1 cellular context compared by ENCODE assay signal in the genomic region with DNA sequence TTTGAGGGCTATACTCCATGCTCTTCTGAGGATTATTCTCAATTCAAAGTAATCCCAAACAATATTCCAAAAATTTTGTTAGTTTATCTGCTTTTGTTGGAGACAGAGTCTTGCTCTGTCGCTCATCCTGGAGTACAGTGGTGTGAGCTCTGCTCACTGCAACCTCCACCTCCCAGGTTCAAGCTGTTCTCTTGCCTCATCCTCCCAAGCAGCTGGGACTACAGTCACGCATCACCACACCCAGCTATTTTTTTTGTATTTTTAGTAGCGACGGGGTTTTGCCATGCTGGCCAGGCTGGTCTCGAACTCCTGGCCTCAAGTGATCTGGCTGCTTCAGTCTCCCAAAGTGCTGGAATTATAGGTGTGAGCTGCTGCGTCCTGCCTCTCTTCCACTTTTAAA.
TF ChIP-seq lines count a peak whose summit lies in the region.

No MANE protein-coding gene starts in this region.

TF ChIP-seq in HepG2, 621 proteins besides CTCF, POLR2A, EP300 and RAD21:
- TF ChIP-seq SKI (IDR thresholded peaks at IDR 0.05; ENCODE audit: partially characterized antibody) (no peak), NFYB (CRISPR knock-in tag; IDR thresholded peaks at IDR 0.05) (no peak), ZNF780A (CRISPR knock-in tag; IDR thresholded peaks at IDR 0.05) (no peak), ZFP41 (CRISPR knock-in tag; IDR thresholded peaks at IDR 0.05; ENCODE audit: borderline replicate concordance) (no peak), ZNF331 (CRISPR knock-in tag; IDR thresholded peaks at IDR 0.05) (no peak), ZFP36L1 (CRISPR knock-in tag; IDR thresholded peaks at IDR 0.05) (no peak), RORA (CRISPR knock-in tag; IDR thresholded peaks at IDR 0.05) (no peak), TAF15 (IDR thresholded peaks at IDR 0.05; ENCODE audit: low read depth, low read length, poor library complexity, severe bottlenecking) (no peak), ZNF124 (CRISPR knock-in tag; IDR thresholded peaks at IDR 0.05) (no peak), ZNF652 (CRISPR knock-in tag; IDR thresholded peaks at IDR 0.05; ENCODE audit: borderline replicate concordance, low read depth) (no peak), ZBTB7A (CRISPR knock-in tag; IDR thresholded peaks at IDR 0.05) (no peak), TOE1 (CRISPR knock-in tag; IDR thresholded peaks at IDR 0.05) (no peak), KAT8 (CRISPR knock-in tag; IDR thresholded peaks at IDR 0.05) (no peak), DPF2 (CRISPR knock-in tag; IDR thresholded peaks at IDR 0.05; ENCODE audit: borderline replicate concordance, low read depth) (no peak), ZNF501 (CRISPR knock-in tag; IDR thresholded peaks at IDR 0.05) (no peak)
- TF ChIP-seq, protein P1, sequence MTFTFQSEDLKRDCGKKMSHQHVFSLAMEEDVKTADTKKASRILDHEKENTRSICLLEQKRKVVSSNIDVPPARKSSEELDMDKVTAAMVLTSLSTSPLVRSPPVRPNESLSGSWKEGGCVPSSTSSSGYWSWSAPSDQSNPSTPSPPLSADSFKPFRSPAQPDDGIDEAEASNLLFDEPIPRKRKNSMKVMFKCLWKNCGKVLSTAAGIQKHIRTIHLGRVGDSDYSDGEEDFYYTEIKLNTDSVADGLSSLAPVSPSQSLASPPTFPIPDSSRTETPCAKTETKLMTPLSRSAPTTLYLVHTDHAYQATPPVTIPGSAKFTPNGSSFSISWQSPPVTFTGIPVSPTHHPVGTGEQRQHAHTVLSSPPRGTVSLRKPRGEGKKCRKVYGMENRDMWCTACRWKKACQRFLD (CRISPR knock-in tag; IDR thresholded peaks at IDR 0.05; ENCODE audit: borderline replicate concordance), result no peak
- TF ChIP-seq, protein P2, sequence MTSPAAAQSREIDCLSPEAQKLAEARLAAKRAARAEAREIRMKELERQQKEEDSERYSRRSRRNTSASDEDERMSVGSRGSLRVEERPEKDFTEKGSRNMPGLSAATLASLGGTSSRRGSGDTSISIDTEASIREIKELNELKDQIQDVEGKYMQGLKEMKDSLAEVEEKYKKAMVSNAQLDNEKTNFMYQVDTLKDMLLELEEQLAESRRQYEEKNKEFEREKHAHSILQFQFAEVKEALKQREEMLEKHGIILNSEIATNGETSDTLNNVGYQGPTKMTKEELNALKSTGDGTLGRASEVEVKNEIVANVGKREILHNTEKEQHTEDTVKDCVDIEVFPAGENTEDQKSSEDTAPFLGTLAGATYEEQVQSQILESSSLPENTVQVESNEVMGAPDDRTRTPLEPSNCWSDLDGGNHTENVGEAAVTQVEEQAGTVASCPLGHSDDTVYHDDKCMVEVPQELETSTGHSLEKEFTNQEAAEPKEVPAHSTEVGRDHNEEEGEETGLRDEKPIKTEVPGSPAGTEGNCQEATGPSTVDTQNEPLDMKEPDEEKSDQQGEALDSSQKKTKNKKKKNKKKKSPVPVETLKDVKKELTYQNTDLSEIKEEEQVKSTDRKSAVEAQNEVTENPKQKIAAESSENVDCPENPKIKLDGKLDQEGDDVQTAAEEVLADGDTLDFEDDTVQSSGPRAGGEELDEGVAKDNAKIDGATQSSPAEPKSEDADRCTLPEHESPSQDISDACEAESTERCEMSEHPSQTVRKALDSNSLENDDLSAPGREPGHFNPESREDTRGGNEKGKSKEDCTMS (CRISPR knock-in tag; conservative IDR thresholded peaks at IDR 0.05), result no peak
- TF ChIP-seq, protein P3, sequence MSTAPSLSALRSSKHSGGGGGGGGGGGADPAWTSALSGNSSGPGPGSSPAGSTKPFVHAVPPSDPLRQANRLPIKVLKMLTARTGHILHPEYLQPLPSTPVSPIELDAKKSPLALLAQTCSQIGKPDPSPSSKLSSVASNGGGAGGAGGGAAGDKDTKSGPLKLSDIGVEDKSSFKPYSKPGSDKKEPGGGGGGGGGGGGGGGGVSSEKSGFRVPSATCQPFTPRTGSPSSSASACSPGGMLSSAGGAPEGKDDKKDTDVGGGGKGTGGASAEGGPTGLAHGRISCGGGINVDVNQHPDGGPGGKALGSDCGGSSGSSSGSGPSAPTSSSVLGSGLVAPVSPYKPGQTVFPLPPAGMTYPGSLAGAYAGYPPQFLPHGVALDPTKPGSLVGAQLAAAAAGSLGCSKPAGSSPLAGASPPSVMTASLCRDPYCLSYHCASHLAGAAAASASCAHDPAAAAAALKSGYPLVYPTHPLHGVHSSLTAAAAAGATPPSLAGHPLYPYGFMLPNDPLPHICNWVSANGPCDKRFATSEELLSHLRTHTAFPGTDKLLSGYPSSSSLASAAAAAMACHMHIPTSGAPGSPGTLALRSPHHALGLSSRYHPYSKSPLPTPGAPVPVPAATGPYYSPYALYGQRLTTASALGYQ (CRISPR knock-in tag; IDR thresholded peaks at IDR 0.05), result no peak
- TF ChIP-seq, protein P4, sequence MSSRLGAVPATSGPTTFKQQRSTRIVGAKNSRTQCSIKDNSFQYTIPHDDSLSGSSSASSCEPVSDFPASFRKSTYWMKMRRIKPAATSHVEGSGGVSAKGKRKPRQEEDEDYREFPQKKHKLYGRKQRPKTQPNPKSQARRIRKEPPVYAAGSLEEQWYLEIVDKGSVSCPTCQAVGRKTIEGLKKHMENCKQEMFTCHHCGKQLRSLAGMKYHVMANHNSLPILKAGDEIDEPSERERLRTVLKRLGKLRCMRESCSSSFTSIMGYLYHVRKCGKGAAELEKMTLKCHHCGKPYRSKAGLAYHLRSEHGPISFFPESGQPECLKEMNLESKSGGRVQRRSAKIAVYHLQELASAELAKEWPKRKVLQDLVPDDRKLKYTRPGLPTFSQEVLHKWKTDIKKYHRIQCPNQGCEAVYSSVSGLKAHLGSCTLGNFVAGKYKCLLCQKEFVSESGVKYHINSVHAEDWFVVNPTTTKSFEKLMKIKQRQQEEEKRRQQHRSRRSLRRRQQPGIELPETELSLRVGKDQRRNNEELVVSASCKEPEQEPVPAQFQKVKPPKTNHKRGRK (CRISPR knock-in tag; IDR thresholded peaks at IDR 0.05), result no peak
- TF ChIP-seq, protein P5, sequence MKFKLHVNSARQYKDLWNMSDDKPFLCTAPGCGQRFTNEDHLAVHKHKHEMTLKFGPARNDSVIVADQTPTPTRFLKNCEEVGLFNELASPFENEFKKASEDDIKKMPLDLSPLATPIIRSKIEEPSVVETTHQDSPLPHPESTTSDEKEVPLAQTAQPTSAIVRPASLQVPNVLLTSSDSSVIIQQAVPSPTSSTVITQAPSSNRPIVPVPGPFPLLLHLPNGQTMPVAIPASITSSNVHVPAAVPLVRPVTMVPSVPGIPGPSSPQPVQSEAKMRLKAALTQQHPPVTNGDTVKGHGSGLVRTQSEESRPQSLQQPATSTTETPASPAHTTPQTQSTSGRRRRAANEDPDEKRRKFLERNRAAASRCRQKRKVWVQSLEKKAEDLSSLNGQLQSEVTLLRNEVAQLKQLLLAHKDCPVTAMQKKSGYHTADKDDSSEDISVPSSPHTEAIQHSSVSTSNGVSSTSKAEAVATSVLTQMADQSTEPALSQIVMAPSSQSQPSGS (CRISPR knock-in tag; IDR thresholded peaks at IDR 0.05), result no peak
TF ChIP-seq in HepG2: peak in this region for 0.
